ENCODE assay signal across 18 cellular contexts in the genomic region with DNA sequence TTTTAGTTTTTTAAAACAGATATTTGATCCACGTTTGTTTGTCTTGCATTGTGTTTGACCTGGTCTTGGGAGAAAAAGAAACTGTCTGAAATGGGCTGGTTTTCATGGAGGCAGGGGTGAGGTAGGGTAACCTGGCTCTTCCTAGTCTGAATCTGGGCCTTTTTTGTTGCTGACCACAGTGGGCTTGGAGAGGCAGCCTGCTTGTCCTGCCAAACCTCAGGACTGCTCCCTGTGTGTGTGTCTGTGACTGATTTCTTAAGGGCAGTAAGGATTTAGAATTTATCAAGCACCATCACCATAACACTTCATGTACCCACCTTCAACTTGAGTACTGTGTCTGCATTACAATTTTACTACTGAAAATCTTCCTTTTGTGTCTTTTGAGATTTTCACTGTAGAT.
"Had no signal": no experiment of that assay in that cellular context is flagged by ENCODE, and none has a peak within 500 bp of the region (broad histone marks: within the 10 kb centered on the region; RNA-seq: fewer than 3 reads in every experiment).

No MANE protein-coding gene starts in this region.

- H3K27me3 ChIP-seq: cardiac muscle cell, left lung, spleen had no signal

- H3K4me3 ChIP-seq: cardiac muscle cell, left lung, prostate gland, spleen, thoracic aorta had no signal

- H3K27ac ChIP-seq: left lung, spleen had no signal

- FAIRE-seq: kidney had no signal

- ATAC-seq: esophagus mucosa; left lung; natural killer cell treated with Interleukin-12 subunit alpha and Interleukin-12 subunit beta and Interleukin-15 and Interleukin-18, amount 100 ng/mL, for 72 hours; sciatic nerve; stimulated activated naive CD8-positive, alpha-beta T cell treated with anti-CD3 and anti-CD28 coated beads, Interleukin-15, amount 100 ng/mL, for 72 hours had no signal

- DNase-seq: activated B cell treated with CpG ODN at 0.5 μM for 24 hours; activated CD4-positive, alpha-beta T cell treated with anti-CD3 and anti-CD28 coated beads, Interleukin-2, amount 10 ng/mL, durations not matched to agents 24 days and 14 days; activated CD8-positive, alpha-beta memory T cell treated with anti-CD3 and anti-CD28 coated beads for 24 hours; activated gamma-delta T cell treated with Interleukin-2 at 50 U/mL for 16 hours; amniotic stem cell; hypothalamus; kidney; left lung; occipital lobe; spleen; stimulated activated CD4-positive, alpha-beta T cell treated with anti-CD3 and anti-CD28 coated beads, Interleukin-1b, Interleukin-23, amount 100 ng/mL, for 48 hours; stimulated activated naive CD8-positive, alpha-beta T cell treated with anti-CD3 and anti-CD28 coated beads, Interleukin-15, amount 100 ng/mL, for 72 hours had no signal

- H3K36me3 ChIP-seq: cardiac muscle cell, left lung, prostate gland, spleen, thoracic aorta had no signal

- H3K9me3 ChIP-seq: left lung, prostate gland, spleen, thoracic aorta had no signal
